In the genomic region with DNA sequence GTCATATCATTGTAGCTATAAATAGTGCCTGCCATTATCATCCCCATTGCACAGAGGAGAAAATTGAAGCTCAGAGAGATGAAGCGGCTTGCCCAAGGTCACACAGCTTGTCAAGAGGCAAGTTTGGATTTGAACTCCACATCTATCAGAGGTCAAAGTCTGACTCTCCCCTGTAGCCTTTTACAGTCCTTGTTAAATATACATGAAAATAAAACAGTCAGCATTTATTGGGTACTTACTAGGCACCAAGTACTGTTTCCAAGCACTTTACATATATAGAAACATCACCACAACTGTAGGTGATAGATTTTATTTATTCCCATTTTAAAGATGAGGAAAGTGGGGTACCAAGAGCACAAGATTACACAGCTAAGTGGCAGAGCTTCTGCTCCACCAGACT, we compare ENCODE assay signal across 27 cellular contexts.
"Had no signal": no experiment of that assay in that cellular context is flagged by ENCODE, and none has a peak within 500 bp of the region (broad histone marks: within the 10 kb centered on the region; RNA-seq: fewer than 3 reads in every experiment).

No MANE protein-coding gene starts in this region.

- H3K9me3 ChIP-seq: ovary, psoas muscle, spleen, suprapubic skin, testis, tibial artery, transverse colon, upper lobe of right lung, uterus had no signal

- ATAC-seq: natural killer cell; psoas muscle; right cardiac atrium; sciatic nerve; stimulated activated memory B cell treated with anti-CD40 and anti-IgM and Interleukin-4, amounts not matched to agents 10 μg/mL and 1 μg/mL and 100 μg/mL, for 72 hours; stimulated activated naive CD8-positive, alpha-beta T cell treated with anti-CD3 and anti-CD28 coated beads, Interleukin-15, amount 100 ng/mL, for 72 hours; stimulated activated naive CD8-positive, alpha-beta T cell treated with anti-CD3 and anti-CD28 coated beads, Interleukin-15, Interleukin-2, amounts not matched to agents 100 U/mL and 50 U/mL, for 24 hours; upper lobe of right lung had no signal

- H3K4me3 ChIP-seq: neural progenitor cell, ovary, psoas muscle, skin epidermis, smooth muscle cell, spleen, suprapubic skin, testis, tibial artery, transverse colon, upper lobe of right lung, uterus had no signal

- H3K9ac ChIP-seq: neural progenitor cell, parathyroid adenoma had no signal

- H3K27me3 ChIP-seq: neural progenitor cell, ovary, testis, tibial artery, transverse colon, uterus had no signal

- H3K4me1 ChIP-seq: neural progenitor cell, psoas muscle, spleen, suprapubic skin, testis, transverse colon, upper lobe of right lung, uterus had no signal

- DNase-seq: natural killer cell; occipital lobe; ovary; psoas muscle; right cardiac atrium; spleen; stimulated activated CD4-positive, alpha-beta T cell treated with anti-CD3 and anti-CD28 coated beads, Interleukin-12 subunit alpha, Interleukin-12 subunit beta, amount 100 ng/mL, for 4 hours; stimulated activated CD4-positive, alpha-beta T cell treated with anti-CD3 and anti-CD28 coated beads, Interleukin-1b, Interleukin-23, amount 100 ng/mL, for 48 hours; stimulated activated CD4-positive, alpha-beta T cell treated with anti-CD3 and anti-CD28 coated beads, Interleukin-4, amount 100 ng/mL, for 1 hour; stimulated activated CD4-positive, alpha-beta T cell treated with anti-CD3 and anti-CD28 coated beads, Interleukin-4, amount 100 ng/mL, for 4 hours; stimulated activated CD8-positive, alpha-beta memory T cell treated with anti-CD3 and anti-CD28 coated beads, Interleukin-4, amount 100 ng/mL, for 48 hours; stimulated activated naive CD4-positive, alpha-beta T cell; stimulated activated naive CD8-positive, alpha-beta T cell treated with anti-CD3 and anti-CD28 coated beads, Interleukin-15, amount 100 ng/mL, for 72 hours; stimulated activated naive CD8-positive, alpha-beta T cell treated with anti-CD3 and anti-CD28 coated beads, Interleukin-15, Interleukin-2, amounts not matched to agents 100 U/mL and 50 U/mL, for 24 hours; substantia nigra; testis; tibial artery; transverse colon; upper lobe of right lung; uterus had no signal

- H3K36me3 ChIP-seq: neural progenitor cell, ovary, spleen, suprapubic skin, tibial artery, transverse colon, upper lobe of right lung, uterus had no signal

- H3K4me2 ChIP-seq: neural progenitor cell, smooth muscle cell had no signal

- H3K79me2 ChIP-seq: parathyroid adenoma had no signal

- H3K27ac ChIP-seq: neural progenitor cell, ovary, parathyroid adenoma, psoas muscle, skin epidermis, spleen, suprapubic skin, testis, tibial artery, transverse colon, upper lobe of right lung, uterus had no signal

- H2AFZ ChIP-seq: neural progenitor cell, parathyroid adenoma had no signal
